In the genomic region with DNA sequence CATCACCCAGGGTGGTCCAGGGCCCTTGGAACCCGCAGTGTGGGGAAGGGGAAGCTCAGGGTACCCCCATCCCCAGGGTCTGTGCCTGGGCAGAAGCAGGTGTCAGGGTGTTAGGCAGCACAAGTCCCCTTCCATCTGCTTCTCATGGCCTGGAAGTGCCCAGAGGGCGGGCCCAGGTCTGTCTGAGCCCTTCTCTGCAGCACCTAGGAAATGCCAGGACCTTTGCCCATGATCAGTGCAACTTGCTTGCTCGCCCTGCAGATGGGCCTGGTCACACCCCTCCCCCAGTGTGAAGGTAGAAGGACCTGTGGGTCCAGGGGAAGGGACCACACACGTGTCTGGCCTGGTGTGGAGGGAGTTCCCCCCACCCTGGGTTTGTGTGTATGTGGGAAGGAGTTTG, we compare ENCODE assay signal across 17 cellular contexts.
"Had no signal": no experiment of that assay in that cellular context is flagged by ENCODE, and none has a peak within 500 bp of the region (broad histone marks: within the 10 kb centered on the region; RNA-seq: fewer than 3 reads in every experiment).

No MANE protein-coding gene starts in this region.

- DNase-seq: dermis blood vessel endothelial cell; dorsolateral prefrontal cortex; effector CD4-positive, alpha-beta T cell; effector memory CD4-positive, alpha-beta T cell; foreskin keratinocyte; heart left ventricle; hypothalamus; left cardiac atrium; left ventricle myocardium superior; lower lobe of right lung; mesenchymal stem cell; mucosa of descending colon had no signal

- H3K4me3 ChIP-seq: coronary artery, dorsolateral prefrontal cortex, gastroesophageal sphincter, heart left ventricle, hepatocyte, left lung, lower lobe of right lung, mucosa of descending colon had no signal

- ATAC-seq: esophagus mucosa, foreskin keratinocyte, gastroesophageal sphincter, heart left ventricle, left cardiac atrium, left lung, left ventricle myocardium superior, lower lobe of right lung, mucosa of descending colon had no signal

- H3K27ac ChIP-seq: coronary artery, dorsolateral prefrontal cortex, foreskin keratinocyte, gastroesophageal sphincter, heart left ventricle, hepatocyte, left lung, lower lobe of right lung had no signal

- H3K4me1 ChIP-seq: foreskin keratinocyte had no signal

- H3K79me2 ChIP-seq: hepatocyte had no signal

- H2AFZ ChIP-seq: hepatocyte had no signal

- H3K27me3 ChIP-seq: foreskin keratinocyte, heart left ventricle, hepatocyte had no signal

- H3K9me3 ChIP-seq: gastroesophageal sphincter, heart left ventricle, left lung, lower lobe of right lung, mucosa of descending colon had no signal

- H3K36me3 ChIP-seq: gastroesophageal sphincter, heart left ventricle, left lung, lower lobe of right lung had no signal

- H3K4me2 ChIP-seq: hepatocyte had no signal
